ENCODE assay signal across 21 cellular contexts in genomic region chr3:140854961-140855360, GRCh38.
"Had no signal": no experiment of that assay in that cellular context is flagged by ENCODE, and none has a peak within 500 bp of the region (broad histone marks: within the 10 kb centered on the region; RNA-seq: fewer than 3 reads in every experiment).

No MANE protein-coding gene starts in this region.

- H3K27ac Mint-ChIP-seq: naive thymus-derived CD4-positive, alpha-beta T cell; nephron progenitor cell had no signal

- H3K4me1 ChIP-seq: colonic mucosa, heart left ventricle, left ventricle myocardium inferior, right atrium auricular region, sigmoid colon, upper lobe of left lung, uterus had no signal

- DNase-seq: colonic mucosa; dermis blood vessel endothelial cell; foreskin melanocyte; heart left ventricle; hippocampal formation; left cardiac atrium; left ventricle myocardium inferior; mesenchymal stem cell; midbrain; naive thymus-derived CD4-positive, alpha-beta T cell; nephron progenitor cell; posterior cingulate gyrus; sigmoid colon; small intestine; stimulated activated CD4-positive, alpha-beta T cell treated with anti-CD3 and anti-CD28 coated beads, Interleukin-2, amount 100 ng/mL, for 48 hours; stimulated activated naive CD4-positive, alpha-beta T cell treated with Interleukin-2 at 50 U/mL for 16 hours; upper lobe of left lung; uterus had no signal

- H3K4me3 Mint-ChIP-seq: naive thymus-derived CD4-positive, alpha-beta T cell; nephron progenitor cell had no signal

- H3K36me3 Mint-ChIP-seq: naive thymus-derived CD4-positive, alpha-beta T cell had no signal

- H3K27me3 ChIP-seq: colonic mucosa, heart left ventricle, neutrophil, right atrium auricular region, sigmoid colon, upper lobe of left lung, uterus had no signal

- H3K27ac ChIP-seq: colonic mucosa, heart left ventricle, left ventricle myocardium inferior, neutrophil, right atrium auricular region, sigmoid colon, upper lobe of left lung, uterus had no signal

- H3K36me3 ChIP-seq: colonic mucosa, heart left ventricle, left ventricle myocardium inferior, neutrophil, right atrium auricular region, sigmoid colon, upper lobe of left lung, uterus had no signal

- H3K4me1 Mint-ChIP-seq: naive thymus-derived CD4-positive, alpha-beta T cell had no signal

- H3K9me3 ChIP-seq: colonic mucosa, neutrophil, right atrium auricular region, sigmoid colon, upper lobe of left lung had no signal

- H3K4me3 ChIP-seq: colonic mucosa, heart left ventricle, left ventricle myocardium inferior, lung, right atrium auricular region, sigmoid colon, upper lobe of left lung, uterus had no signal
